ENCODE assay signal across 8 cellular contexts in genomic region chr2:64525323-64525625, GRCh38. TPM values are rescaled to one million over a fixed set of nuclear protein-coding genes. Genes with fewer than 3 reads are reported as not detected.
DNase-seq lines count a peak whose midpoint lies in the region; ATAC-seq and TF ChIP-seq lines count a peak whose summit lies in the region.

No MANE protein-coding gene starts in this region.

- BruUV-seq in OCI-LY7 (replicated peaks; lab: Mats Ljungman, UMichigan), result no TSS peak

- intact Hi-C loops in OCI-LY7 (cut with micrococcal nuclease; ENCODE audit: unreplicated experiment), result loop anchor here (2.0 to 10.0 kb wide), 2 partner anchors 230 to 340 kb away; no protein-coding TSS in a partner anchor

- H3K9ac ChIP-seq in stomach smooth muscle (ENCODE audit: low read length in 2 of 2), result peak overlapping the region; percentile 89

- no peak for ATAC-seq in GM21423 (IDR thresholded peaks at IDR 0.05; ENCODE audit: unreplicated experiment)

- H3K9me3 ChIP-seq in OCI-LY7 (ENCODE audit: low read length) (peaks cover 3% of the 10 kb centered on the region; the same call in 1 of the 2 replicates), stomach smooth muscle (ENCODE audit: control insufficient read depth in 2 of 2, low read length in 2 of 2) (no peaks in the 10 kb centered on the region)

- DNase-seq in OCI-LY7 (ENCODE audit: low spot score), result peak; percentile 65
- peak; percentile 6 for DNase-seq in brain microvascular endothelial cell
- peak; percentile 35 for DNase-seq in medulla oblongata (ENCODE audit: extremely low spot score)
- no peak for DNase-seq in foreskin melanocyte

- in situ Hi-C loops in brain microvascular endothelial cell (cut with HindIII; ENCODE audit: low pct_ligation_motif_present, low sequenced_read_pairs), result no loop called here

- H3K79me2 ChIP-seq in ACC112 (ENCODE audit: control insufficient read depth, insufficient read depth, low read length, unreplicated experiment), result peaks cover 39% of the 10 kb centered on the region
- H3K79me2 ChIP-seq in OCI-LY7 (ENCODE audit: insufficient read depth, low read depth, low read length), result peaks cover 57% of the 10 kb centered on the region

- TF ChIP-seq POLR2A in GM19099 (IDR thresholded peaks at IDR 0.05; ENCODE audit: extremely low read depth, insufficient read length, low read depth), result peak; percentile 43

- POLR2A ChIA-PET in OCI-LY7 (lab: Charles Lee), result interaction anchor here (0.7 to 1.8 kb wide), 3 partner anchors 11 to 317 kb away, joined by 3 to 6 read pairs (median 3); no protein-coding TSS in a partner anchor

- TF ChIP-seq CTCF in OCI-LY7 (conservative IDR thresholded peaks at IDR 0.05; ENCODE audit: low read length), result no peak
- no peak for TF ChIP-seq CTCF in brain microvascular endothelial cell (IDR thresholded peaks at IDR 0.05; ENCODE audit: low read depth, low read length, missing control alignments)

- H2AFZ ChIP-seq in ACC112 (ENCODE audit: low read length, unreplicated experiment), result peak overlapping the region; percentile 93
- H2AFZ ChIP-seq in OCI-LY7 (ENCODE audit: low read length), result peak overlapping the region; percentile 33; the same call in 1 of the 2 replicates

- no peaks in the 10 kb centered on the region for H3K9me2 ChIP-seq in OCI-LY7 (ENCODE audit: insufficient read depth, low read length)

- peaks cover 8% of the 10 kb centered on the region for H3K4me1 ChIP-seq in ACC112 (ENCODE audit: control insufficient read depth, insufficient read depth, low read length, unreplicated experiment)
- peaks cover 31% of the 10 kb centered on the region for H3K4me1 ChIP-seq in OCI-LY7 (ENCODE audit: insufficient read depth, low read length, poor library complexity, severe bottlenecking)
- H3K4me1 ChIP-seq in stomach smooth muscle (ENCODE audit: control insufficient read depth, insufficient read depth, low read length), result peaks cover 11% of the 10 kb centered on the region

- peak overlapping the region; percentile 81 for H3K4me2 ChIP-seq in OCI-LY7 (ENCODE audit: low read length)

- peaks cover 21% of the 10 kb centered on the region; the same call in 1 of the 2 replicates for H4K20me1 ChIP-seq in OCI-LY7 (ENCODE audit: insufficient read depth, low read length)

- H3K27ac ChIP-seq in ACC112 (ENCODE audit: low read depth, low read length) (no peak overlapping the region), OCI-LY7 (ENCODE audit: low read depth, low read length, poor library complexity, severe bottlenecking) (peak overlapping the region; percentile 82), brain microvascular endothelial cell (no peak overlapping the region), stomach smooth muscle (ENCODE audit: low read length) (peak overlapping the region; percentile 84)

- no peaks in the 10 kb centered on the region for H3K36me3 ChIP-seq in ACC112 (ENCODE audit: insufficient read depth, low read length)
- H3K36me3 ChIP-seq in OCI-LY7 (ENCODE audit: insufficient read depth, low read length), result peaks cover 25% of the 10 kb centered on the region
- no peaks in the 10 kb centered on the region for H3K36me3 ChIP-seq in brain microvascular endothelial cell (replicated peaks)
- H3K36me3 ChIP-seq in stomach smooth muscle (ENCODE audit: control insufficient read depth in 2 of 2, insufficient read depth in 2 of 2, low read length in 2 of 2), result no peaks in the 10 kb centered on the region

- H3K4me3 ChIP-seq in ACC112 (ENCODE audit: low read depth, low read length) (peak overlapping the region; percentile 93), OCI-LY7 (ENCODE audit: low read depth, low read length, poor library complexity, severe bottlenecking) (peak overlapping the region; percentile 84), brain microvascular endothelial cell (ENCODE audit: low read depth, low read length) (peak overlapping the region; percentile 74), stomach smooth muscle (ENCODE audit: low read length in 2 of 2) (peak overlapping the region; percentile 76 to 98)

- CTCF ChIA-PET in OCI-LY7 (lab: Charles Lee; ENCODE audit: unreplicated experiment), result no interaction called here

- no peaks in the 10 kb centered on the region for H3K27me3 ChIP-seq in ACC112 (ENCODE audit: insufficient read depth, low read length)
- H3K27me3 ChIP-seq in brain microvascular endothelial cell (replicated peaks), result no peaks in the 10 kb centered on the region
- H3K27me3 ChIP-seq in stomach smooth muscle (ENCODE audit: control insufficient read depth in 1 of 2, insufficient read depth in 2 of 2, low read length in 2 of 2), result no peaks in the 10 kb centered on the region

RNA-seq across cellular contexts. Expression of gene AFTPH, which starts 1.1 kb away (rescaled TPM):
- 39.0 and 40.6 TPM in 2 replicates for total RNA-seq in OCI-LY7 (2014; rRNA removed; shearing (Covaris generic))
- total RNA-seq in OCI-LY7 (2022), result 30.0 and 34.7 TPM in 2 replicates

Comparison
In these comparisons a context has a peak if more than half of its experiments do, and no peak if none do; other contexts are left out.
1. H3K27ac ChIP-seq: peak in OCI-LY7 (single experiment) and stomach smooth muscle (single experiment); none in ACC112 (single experiment) and brain microvascular endothelial cell (single experiment).
2. Peak in every context shown above with its lines, with median percentiles within 50 percentile points of each other: H3K4me3 ChIP-seq.